ENCODE assay signal across 19 cellular contexts in the genomic region with DNA sequence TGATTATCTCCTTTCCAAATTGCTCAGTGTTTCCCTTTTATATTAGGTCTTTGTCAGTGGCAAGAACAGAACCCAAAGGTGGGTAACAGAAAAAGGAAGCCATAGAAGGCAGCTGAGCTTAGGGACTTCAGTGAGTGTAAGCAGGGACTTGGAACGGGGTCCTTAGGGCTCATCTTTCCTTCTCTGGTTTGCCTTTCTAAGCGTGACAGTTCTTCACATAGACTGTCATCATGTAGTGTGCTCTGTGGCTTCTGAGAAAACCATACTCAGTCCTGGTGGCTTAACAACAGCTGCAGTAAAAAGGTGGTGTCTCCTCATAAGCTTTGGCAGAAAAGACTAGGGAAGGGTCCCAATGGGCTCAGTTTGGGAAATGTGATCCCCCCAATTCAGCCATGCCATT.
DNase-seq lines count a peak whose midpoint lies in the region; ATAC-seq, FAIRE-seq and TF ChIP-seq lines count a peak whose summit lies in the region.
"Had no signal": no experiment of that assay in that cellular context is flagged by ENCODE, and none has a peak within 500 bp of the region (broad histone marks: within the 10 kb centered on the region; RNA-seq: fewer than 3 reads in every experiment).

No MANE protein-coding gene starts in this region.

- H3K4me3 ChIP-seq in bronchial epithelial cell (ENCODE audit: low read depth, low read length) (no peak overlapping the region), transverse colon (no peak overlapping the region)

- H3K27me3 ChIP-seq in bronchial epithelial cell (ENCODE audit: control insufficient read depth, insufficient read depth, low read length) = no peaks in the 10 kb centered on the region
- H3K27me3 ChIP-seq in transverse colon = no peaks in the 10 kb centered on the region

- H3K4me1 ChIP-seq in transverse colon = peaks cover 0 to 3% (median 0%) of the 10 kb centered on the region in 4 donors

- in situ Hi-C loops in transverse colon (cut with MboI; ENCODE audit: low pct_ligation_motif_present in 1 of 4, low pct_unique_long_range_greater_than_20kb in 1 of 4, low sequenced_read_pairs in 3 of 4) = loop anchor here in 2 of 4 donors (5.0 to 25.0 kb wide), 3 partner anchors 430 to 628 kb away; no protein-coding TSS in a partner anchor
- in situ Hi-C loops in GM13976 (cut with MboI; ENCODE audit: low sequenced_read_pairs, unreplicated experiment) = no loop called here

- ATAC-seq in GM18870 (IDR thresholded peaks at IDR 0.05; ENCODE audit: unreplicated experiment) = peak; percentile 73
- ATAC-seq in GM19452 (IDR thresholded peaks at IDR 0.05; ENCODE audit: unreplicated experiment) = peak; percentile 66
- ATAC-seq in HG02981 (IDR thresholded peaks at IDR 0.05; ENCODE audit: unreplicated experiment) = peak; percentile 81
- ATAC-seq: Panc1 had no signal

- H3K27ac ChIP-seq in transverse colon = no peak overlapping the region

- no peaks in the 10 kb centered on the region for H3K9me3 ChIP-seq in transverse colon
- H3K9me3 ChIP-seq: SK-N-SH had no signal

- TF ChIP-seq EP300 in transverse colon (IDR thresholded peaks at IDR 0.05; ENCODE audit: low read depth) = no peak

- no peaks in the 10 kb centered on the region for H3K36me3 ChIP-seq in bronchial epithelial cell (ENCODE audit: control insufficient read depth, insufficient read depth, low read length)
- no peaks in the 10 kb centered on the region for H3K36me3 ChIP-seq in transverse colon

- no peak for TF ChIP-seq POLR2A in transverse colon (IDR thresholded peaks at IDR 0.05)

- DNase-seq in bronchial epithelial cell (ENCODE audit: low read depth) (no peak), transverse colon (no peak), GM13976 (ENCODE audit: low spot score) (no peak), NCI-H82 (lab: John Stamatoyannopoulos, UW) (no peak), dedifferentiated amniotic fluid mesenchymal stem cell (ENCODE audit: extremely low spot score) (no peak)
- DNase-seq: Calu3; CD4-positive, alpha-beta T cell; GF-D8; Kasumi-1; NCI-H1417; NCI-H1930; NCI-H2171; Right ventricle myocardium superior; SK-N-SH had no signal

- intact Hi-C loops in transverse colon (cut with DNase I; ENCODE audit: low total_unique reads) = no loop called here

- no peak for TF ChIP-seq CTCF in bronchial epithelial cell (IDR thresholded peaks at IDR 0.05; ENCODE audit: insufficient read depth, low read length, severe bottlenecking)
- no peak for TF ChIP-seq CTCF in transverse colon (IDR thresholded peaks at IDR 0.05)
- no peak for TF ChIP-seq CTCF in GM13976 (IDR thresholded peaks at IDR 0.05; ENCODE audit: borderline replicate concordance, control extremely low read depth, extremely low read depth, insufficient read depth, missing control alignments)

- FAIRE-seq in bronchial epithelial cell (lab: Jason Lieb, UNC) = peak; percentile 7
- FAIRE-seq: H1 had no signal

- 83 to 95% methylated on average over 2 of the region's 2 CpGs for WGBS in transverse colon (ENCODE audit: low coverage in 1 of 2), 2 donors
